8 cellular contexts compared by ENCODE assay signal in genomic region chr3:141876891-141877561, GRCh38. TPM values are rescaled to one million over a fixed set of nuclear protein-coding genes. Genes with fewer than 3 reads are reported as not detected.
DNase-seq lines count a peak whose midpoint lies in the region; ATAC-seq, FAIRE-seq and TF ChIP-seq lines count a peak whose summit lies in the region.

No MANE protein-coding gene starts in this region.

- H3K4me1 Mint-ChIP-seq in WTC11, result peaks cover 37% of the 10 kb centered on the region

- ATAC-seq in GM21576 (IDR thresholded peaks at IDR 0.05; ENCODE audit: unreplicated experiment) (peak; percentile 20), WTC11 (peak; percentile 5)

- FAIRE-seq in bronchial epithelial cell (lab: Jason Lieb, UNC), result no peak
- no peak for FAIRE-seq in kidney (lab: Jason Lieb, UNC)

- CTCF ChIA-PET in WTC11 (lab: Charles Lee), result interaction anchor here (0.6 to 1.9 kb wide), 5 partner anchors 79 to 232 kb away, joined by 3 to 6 read pairs (median 3); no protein-coding TSS in a partner anchor

- H3K4me3 ChIP-seq in bronchial epithelial cell (ENCODE audit: low read depth, low read length) (peak overlapping the region; percentile 85), kidney (ENCODE audit: low read length in 2 of 2) (peak overlapping the region; percentile 71 to 78)

- peak overlapping the region; percentile 100 for H3K9ac ChIP-seq in ES-I3 (ENCODE audit: low read depth, low read length)
- peak overlapping the region; percentile 69 to 75 for H3K9ac ChIP-seq in kidney (ENCODE audit: low read length in 2 of 2)

- H3K9me3 Mint-ChIP-seq in WTC11, result no peaks in the 10 kb centered on the region; the same call in 1 of the 2 replicates

- H3K4me3 Mint-ChIP-seq in WTC11, result peak overlapping the region; percentile 88

- H3K27me3 ChIP-seq in bronchial epithelial cell (ENCODE audit: control insufficient read depth, insufficient read depth, low read length), result no peaks in the 10 kb centered on the region

- no peak for TF ChIP-seq CTCF in WTC11 (IDR thresholded peaks at IDR 0.05)
- TF ChIP-seq CTCF in bronchial epithelial cell (IDR thresholded peaks at IDR 0.05; ENCODE audit: insufficient read depth, low read length, severe bottlenecking), result no peak
- TF ChIP-seq CTCF in kidney (IDR thresholded peaks at IDR 0.05; ENCODE audit: borderline replicate concordance, extremely low read depth, insufficient read depth), result no peak

- H3K27me3 Mint-ChIP-seq in WTC11 (ENCODE audit: low read depth), result no peaks in the 10 kb centered on the region

- H3K4me1 ChIP-seq in ES-I3 (ENCODE audit: insufficient read depth, low read length) (peaks cover 5% of the 10 kb centered on the region; the same call in 1 of the 2 replicates), kidney (ENCODE audit: control insufficient read depth in 1 of 2, insufficient read depth in 1 of 2, low read depth in 1 of 2, low read length in 2 of 2) (peaks cover 0 to 4% of the 10 kb centered on the region in 2 donors)

- no peaks in the 10 kb centered on the region for H3K9me3 ChIP-seq in ES-I3 (ENCODE audit: control insufficient read depth, insufficient read depth, low read length)
- no peaks in the 10 kb centered on the region for H3K9me3 ChIP-seq in KOPT-K1 (ENCODE audit: insufficient read depth, low read length, poor library complexity, severe bottlenecking)
- H3K9me3 ChIP-seq in kidney (ENCODE audit: control insufficient read depth in 1 of 2, low read length in 2 of 2), result no peaks in the 10 kb centered on the region

- H3K27ac Mint-ChIP-seq in WTC11, result 0 out of 2 replicates have a peak overlapping the region, but pooled peaks have one; percentile 41

- H3K36me3 Mint-ChIP-seq in WTC11, result peaks cover 16% of the 10 kb centered on the region

- POLR2A ChIA-PET in WTC11 (lab: Charles Lee), result interaction anchor here (0.7 to 1.0 kb wide), 4 partner anchors 80 to 505 kb away, joined by 3 to 4 read pairs (median 4); no protein-coding TSS in a partner anchor

- H3K36me3 ChIP-seq in ES-I3 (ENCODE audit: insufficient read depth, low read length) (no peaks in the 10 kb centered on the region; the same call in none of the 2 replicates), KOPT-K1 (ENCODE audit: insufficient read depth, low read length) (peaks cover 8% of the 10 kb centered on the region; the same call in 1 of the 2 replicates), bronchial epithelial cell (ENCODE audit: control insufficient read depth, insufficient read depth, low read length) (peaks cover 1% of the 10 kb centered on the region), kidney (ENCODE audit: control insufficient read depth in 1 of 2, insufficient read depth in 2 of 2, low read length in 2 of 2) (no peaks in the 10 kb centered on the region)

- H3K27ac ChIP-seq in KOPT-K1 (ENCODE audit: low read depth, low read length, poor library complexity, severe bottlenecking) (peak overlapping the region; percentile 90), kidney (ENCODE audit: low read depth in 2 of 2, low read length in 2 of 2) (peak overlapping the region; percentile 96 to 98)

- DNase-seq in WTC11 (ENCODE audit: low spot score), result peak; percentile 44
- peak; percentile 45 for DNase-seq in bronchial epithelial cell (ENCODE audit: low read depth)
- peak; percentile 86 for DNase-seq in kidney
- peak; percentile 32 to 61 (median 56) for DNase-seq in stimulated activated CD4-positive, alpha-beta T cell treated with anti-CD3 and anti-CD28 coated beads, Interleukin-12 subunit alpha, Interleukin-12 subunit beta, amount 100 ng/mL, for 48 hours (ENCODE audit: low read depth in 2 of 3, low spot score in 1 of 3)
- no peak for DNase-seq in NCI-H187 (lab: John Stamatoyannopoulos, UW)

- intact Hi-C loops in kidney (cut with DNase I), result no loop called here

TF ChIP-seq in WTC11, 78 proteins besides CTCF, POLR2A, EP300 and RAD21:
- TF ChIP-seq ELF4 (CRISPR knock-in tag; IDR thresholded peaks at IDR 0.05; ENCODE audit: low read depth), result 0 out of 2 replicates have a peak, but pooled peaks have one; percentile 20
- TF ChIP-seq ARID4B (CRISPR knock-in tag; IDR thresholded peaks at IDR 0.05; ENCODE audit: borderline replicate concordance), result 0 out of 2 replicates have a peak, but pooled peaks have one; percentile 6
- 0 out of 2 replicates have a peak, but pooled peaks have one; percentile 49 for TF ChIP-seq NR3C1 (CRISPR knock-in tag; conservative IDR thresholded peaks at IDR 0.05; ENCODE audit: low read depth)
- no peak for TF ChIP-seq E2F4 (CRISPR knock-in tag; IDR thresholded peaks at IDR 0.05; ENCODE audit: borderline replicate concordance, low read depth)
- peak; percentile 9; the same call in 1 of the 2 replicates for TF ChIP-seq HMGXB4 (CRISPR knock-in tag; IDR thresholded peaks at IDR 0.05)
- TF ChIP-seq FOXP1 (CRISPR knock-in tag; IDR thresholded peaks at IDR 0.05; ENCODE audit: borderline replicate concordance), result no peak

RNA-seq across cellular contexts. Expression of gene ATP1B3, which starts 0.6 kb away (rescaled TPM):
- total RNA-seq in WTC11 (2021) (189 to 239 TPM (median 212 TPM) in 3 replicates), bronchial epithelial cell (79.4 and 89.5 TPM in 2 replicates), kidney (110 TPM)
- 195 TPM for polyA plus RNA-seq in kidney (ENCODE audit: insufficient read depth, low read depth, low replicate concordance)

Comparison
In these comparisons a context has a peak if more than half of its experiments do, and no peak if none do; other contexts are left out.
1. DNase-seq: peak in WTC11 (single experiment), bronchial epithelial cell (single experiment), kidney (single experiment) and stimulated activated CD4-positive, alpha-beta T cell treated with anti-CD3 and anti-CD28 coated beads, Interleukin-12 subunit alpha, Interleukin-12 subunit beta, amount 100 ng/mL, for 48 hours (3 of 3); none in NCI-H187 (0 of 2).